9 cellular contexts compared by ENCODE assay signal in genomic region chr19:47095707-47096704, GRCh38. TPM values are rescaled to one million over a fixed set of nuclear protein-coding genes. Genes with fewer than 3 reads are reported as not detected.
DNase-seq lines count a peak whose midpoint lies in the region; ATAC-seq and TF ChIP-seq lines count a peak whose summit lies in the region.
"Had no signal": no experiment of that assay in that cellular context is flagged by ENCODE, and none has a peak within 500 bp of the region (broad histone marks: within the 10 kb centered on the region; RNA-seq: fewer than 3 reads in every experiment).

No MANE protein-coding gene starts in this region.

- peaks cover 0 to 72% (median 49%) of the 10 kb centered on the region in 4 donors for H3K4me1 ChIP-seq in tibial nerve

- peak; percentile 86 for ATAC-seq in left colon

- H3K36me3 ChIP-seq in tibial nerve = peaks cover 0 to 26% (median 0%) of the 10 kb centered on the region in 3 donors

- no peaks in the 10 kb centered on the region for H3K27me3 ChIP-seq in tibial nerve

- no peak overlapping the region for H3K4me3 ChIP-seq in tibial nerve

- peak in 1 of 2 donors; percentile 9 for TF ChIP-seq EP300 in tibial nerve (IDR thresholded peaks at IDR 0.05)

- H3K9me3 ChIP-seq in tibial nerve = no peaks in the 10 kb centered on the region

- intact Hi-C loops in left colon (cut with DNase I, micrococcal nuclease) (no loop called here), posterior vena cava (cut with DNase I) (no loop called here)

- no peak for TF ChIP-seq POLR2A in tibial nerve (IDR thresholded peaks at IDR 0.05)

- WGBS in tibial nerve, 2 donors = 68 to 72% methylated on average over 20 of the region's 20 CpGs

- H3K27ac ChIP-seq in tibial nerve = peak overlapping the region; percentile 28 to 89 (median 77)
- H3K27ac ChIP-seq: KMS-11 had no signal

- peak; percentile 66 for DNase-seq in SIG-M5 treated with dmso at 0.1 percent for 504 hours (lab: John Stamatoyannopoulos, UW; ENCODE audit: unreplicated experiment)
- no peak for DNase-seq in SIG-M5 (lab: John Stamatoyannopoulos, UW)
- peak; percentile 41 for DNase-seq in amniotic epithelial cell (ENCODE audit: low read depth)
- peak; percentile 96 to 99 for DNase-seq in left colon
- DNase-seq in tibial nerve (ENCODE audit: low spot score in 2 of 2) = no peak
- DNase-seq in NK-92 (lab: John Stamatoyannopoulos, UW; ENCODE audit: unreplicated experiment) = no peak
- DNase-seq in NCI-H82 (lab: John Stamatoyannopoulos, UW) = no peak
- DNase-seq in posterior vena cava (ENCODE audit: low spot score) = no peak

- no peak for TF ChIP-seq CTCF in tibial nerve (IDR thresholded peaks at IDR 0.05)

RNA-seq across cellular contexts. Expression of gene ZC3H4, which starts 17.6 kb away (rescaled TPM):
- 10 to 100 TPM; 45.8 to 47.0 TPM for total RNA-seq in left colon
- total RNA-seq in tibial nerve = 10 to 100 TPM; 25.5 to 40.4 (median 34.2) TPM
- 10 to 100 TPM; 33.6 to 39.5 TPM for total RNA-seq in posterior vena cava

RNA-seq across cellular contexts. Expression of gene SAE1, which starts 34.6 kb away (rescaled TPM):
- 10 to 100 TPM; 58.4 to 60.7 TPM for total RNA-seq in left colon
- total RNA-seq in tibial nerve = 10 to 100 TPM; 37.9 to 66.9 (median 50.8) TPM
- total RNA-seq in posterior vena cava = 10 to 100 TPM; 55.9 to 57.4 TPM

RNA-seq across cellular contexts. Expression of gene TMEM160, which starts 47.6 kb away (rescaled TPM):
- 10 to 100 TPM; 27.6 to 33.1 TPM for total RNA-seq in left colon
- total RNA-seq in tibial nerve = 10 to 100 TPM; 37.5 to 78.5 (median 66.8) TPM
- 10 to 100 TPM; 23.8 to 25.2 TPM for total RNA-seq in posterior vena cava

Comparison
In these comparisons a context has a peak if more than half of its experiments do, and no peak if none do; other contexts are left out.
1. DNase-seq: peak in SIG-M5 treated with dmso at 0.1 percent for 504 hours (single experiment), amniotic epithelial cell (single experiment) and left colon (2 of 2); none in SIG-M5 (single experiment), tibial nerve (0 of 2), NK-92 (single experiment), NCI-H82 (single experiment) and posterior vena cava (single experiment).